In the genomic region with DNA sequence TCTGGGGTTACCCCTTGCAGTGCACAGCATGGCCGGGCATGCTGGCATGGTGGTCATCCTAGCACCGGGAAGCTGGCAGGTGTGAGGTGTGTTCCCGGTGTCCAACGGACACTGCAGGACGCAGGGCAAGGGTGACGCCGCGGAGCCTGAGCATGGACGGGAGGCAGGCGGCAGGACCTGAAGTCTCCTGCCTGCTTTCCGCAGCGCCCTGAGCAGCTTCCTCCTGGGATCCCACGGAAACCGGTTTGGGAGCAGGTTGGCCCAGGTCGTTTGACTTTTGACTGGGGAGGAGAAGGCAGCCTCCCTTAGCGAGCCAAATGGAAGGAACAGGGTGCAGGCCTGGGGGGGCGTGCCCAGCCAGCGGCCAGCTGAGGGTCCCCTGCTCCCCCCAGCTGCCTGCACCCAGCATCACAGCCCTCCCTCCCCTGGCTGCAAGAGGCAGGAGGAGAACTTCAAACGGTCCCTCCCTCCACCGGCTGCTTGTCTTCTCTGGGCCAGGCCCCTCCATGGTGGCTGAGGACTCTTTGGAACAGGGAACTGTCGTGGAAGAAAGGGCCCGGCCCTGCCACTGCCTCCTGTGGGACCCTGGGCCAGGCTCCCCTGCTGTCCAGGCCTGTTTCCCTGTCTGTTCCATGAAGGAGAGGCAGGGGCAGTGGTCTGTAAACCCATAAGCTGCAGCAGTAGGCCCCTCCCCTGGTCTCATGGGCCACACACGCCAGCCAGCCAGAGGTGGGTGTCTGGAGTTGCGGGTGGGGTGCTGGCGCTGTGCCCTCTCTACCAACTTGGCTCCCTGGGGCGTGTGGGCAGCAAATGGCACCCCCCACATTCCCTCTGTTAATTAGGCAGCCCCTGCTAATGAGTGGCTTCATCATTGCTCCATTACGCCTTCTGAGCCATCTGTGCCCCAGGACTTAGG, we compare ENCODE assay signal across 12 cellular contexts. TPM values are rescaled to one million over a fixed set of nuclear protein-coding genes. Genes with fewer than 3 reads are reported as not detected.
A peak's percentile ranks its signal among the peaks of the same experiment; 100 is the strongest.
DNase-seq lines count a peak whose midpoint lies in the region; ATAC-seq, FAIRE-seq and TF ChIP-seq lines count a peak whose summit lies in the region.
"Had no signal": no experiment of that assay in that cellular context is flagged by ENCODE, and none has a peak within 500 bp of the region (broad histone marks: within the 10 kb centered on the region; RNA-seq: fewer than 3 reads in every experiment).

No MANE protein-coding gene starts in this region.

- H2BK5ac ChIP-seq in IMR-90 (ENCODE audit: low read depth, low read length, poor library complexity, severe bottlenecking): no peak overlapping the region

- H3K14ac ChIP-seq in IMR-90 (replicated peaks; ENCODE audit: low read depth, low read length): no peak overlapping the region

- H3K56ac ChIP-seq in IMR-90 (ENCODE audit: extremely low read depth, insufficient read depth, low read length): no peak overlapping the region

- POLR2A ChIA-PET in IMR-90 (lab: Charles Lee; ENCODE audit: unreplicated experiment): no interaction called here

- no peak overlapping the region for H3K4me3 Mint-ChIP-seq in endodermal cell
- H3K4me3 Mint-ChIP-seq: activated B cell treated with CpG ODN at 0.5 μM for 24 hours had no signal

- H3K36me3 ChIP-seq in BLaER1: no peaks in the 10 kb centered on the region
- no peaks in the 10 kb centered on the region for H3K36me3 ChIP-seq in IMR-90 (ENCODE audit: control insufficient read depth, insufficient read depth, low read length)
- H3K36me3 ChIP-seq in endodermal cell (ENCODE audit: control insufficient read depth, insufficient read depth, low read length): no peaks in the 10 kb centered on the region
- no peaks in the 10 kb centered on the region for H3K36me3 ChIP-seq in pancreas

- no peak overlapping the region for H2BK15ac ChIP-seq in IMR-90 (ENCODE audit: low read depth, low read length)

- H3K4me3 ChIP-seq in BLaER1 (no peak overlapping the region), IMR-90 (ENCODE audit: insufficient read depth, low read depth, low read length) (no peak overlapping the region), endodermal cell (ENCODE audit: low read length) (no peak overlapping the region), pancreas (peak overlapping the region; percentile 35 to 66 (median 50))

- no peak for DNase-seq in IMR-90
- peak; percentile 73 for DNase-seq in endodermal cell
- DNase-seq in pancreas: peak in 5 of 6 donors; percentile 60 to 84 (median 70)
- DNase-seq in amniotic stem cell (lab: John Stamatoyannopoulos, UW): no peak
- no peak for DNase-seq in iPS-NIHi7 (ENCODE audit: extremely low spot score)
- DNase-seq: activated B cell treated with CpG ODN at 0.5 μM for 24 hours had no signal

- no peak overlapping the region for H3K23ac ChIP-seq in IMR-90 (ENCODE audit: low read depth, low read length)

- peaks cover 3% of the 10 kb centered on the region for H3K27me3 Mint-ChIP-seq in endodermal cell (ENCODE audit: insufficient read depth)

- H2AFZ ChIP-seq in IMR-90 (replicated peaks; ENCODE audit: low read length, poor library complexity): peak overlapping the region; percentile 45

- dilution Hi-C loops in IMR-90 (cut with HindIII; ENCODE audit: low sequenced_read_pairs, unreplicated experiment): no loop called here

- CTCF ChIA-PET in IMR-90 (lab: Yijun Ruan, JAX): interaction anchor here (0.6 kb wide), 1 partner anchor 9 kb away, joined by 4 read pairs; no protein-coding TSS in a partner anchor

- H4K5ac ChIP-seq in IMR-90 (ENCODE audit: low read depth, low read length): no peak overlapping the region

- H3K4ac ChIP-seq in IMR-90 (ENCODE audit: low read depth, low read length): no peak overlapping the region

- no peaks in the 10 kb centered on the region for H3K36me3 Mint-ChIP-seq in endodermal cell (ENCODE audit: low read depth)

- H4K8ac ChIP-seq in IMR-90 (ENCODE audit: low read depth in 2 of 2, low read length in 2 of 2): no peak overlapping the region

- no peaks in the 10 kb centered on the region for H3K27me3 ChIP-seq in BLaER1
- no peaks in the 10 kb centered on the region for H3K27me3 ChIP-seq in IMR-90 (ENCODE audit: control insufficient read depth, insufficient read depth, low read length)
- no peaks in the 10 kb centered on the region for H3K27me3 ChIP-seq in endodermal cell (ENCODE audit: control insufficient read depth, insufficient read depth, low read length, poor library complexity, severe bottlenecking)
- H3K27me3 ChIP-seq in pancreas: no peaks in the 10 kb centered on the region

- H4K91ac ChIP-seq in IMR-90 (ENCODE audit: insufficient read depth, low read depth, low read length): no peak overlapping the region

- no peak overlapping the region for H3K18ac ChIP-seq in IMR-90 (ENCODE audit: low read depth, low read length)

- in situ Hi-C loops in IMR-90 (cut with MboI; ENCODE audit: low sequenced_read_pairs): no loop called here

- TF ChIP-seq POLR2A in IMR-90 (IDR thresholded peaks at IDR 0.05; ENCODE audit: low read depth, low read length): no peak

- no peak for FAIRE-seq in pancreas (lab: Jason Lieb, UNC)
- FAIRE-seq: D721Med had no signal

- peaks cover 3% of the 10 kb centered on the region for H3K4me1 Mint-ChIP-seq in endodermal cell
- H3K4me1 Mint-ChIP-seq: activated B cell treated with CpG ODN at 0.5 μM for 24 hours had no signal

- H3K9ac ChIP-seq in BLaER1: peak overlapping the region; percentile 50; the same call in 1 of the 2 replicates
- H3K9ac ChIP-seq in IMR-90 (ENCODE audit: low read depth, low read length): no peak overlapping the region
- H3K9ac ChIP-seq in endodermal cell (ENCODE audit: extremely low read depth, low read length, poor library complexity, severe bottlenecking): no peak overlapping the region

- H3K9me1 ChIP-seq in IMR-90 (ENCODE audit: insufficient read depth, low read length): 0 out of 2 replicates have a peak, but pooled peaks cover 4% of the 10 kb centered on the region

- H3K4me1 ChIP-seq in BLaER1: peaks cover 84% of the 10 kb centered on the region
- H3K4me1 ChIP-seq in IMR-90 (ENCODE audit: control insufficient read depth, insufficient read depth, low read length): peaks cover 19% of the 10 kb centered on the region
- H3K4me1 ChIP-seq in endodermal cell (ENCODE audit: control insufficient read depth, insufficient read depth, low read length): no peaks in the 10 kb centered on the region
- peaks cover 31 to 44% (median 32%) of the 10 kb centered on the region in 3 donors for H3K4me1 ChIP-seq in pancreas

- no peak overlapping the region for H2AK9ac ChIP-seq in IMR-90 (replicated peaks; ENCODE audit: low read depth, low read length, poor library complexity)

- no peaks in the 10 kb centered on the region for H3K9me3 Mint-ChIP-seq in endodermal cell
- H3K9me3 Mint-ChIP-seq: activated B cell treated with CpG ODN at 0.5 μM for 24 hours had no signal

- no peak overlapping the region for H2BK20ac ChIP-seq in IMR-90 (ENCODE audit: low read depth, low read length)

- TF ChIP-seq CTCF in IMR-90 (conservative IDR thresholded peaks at IDR 0.05; ENCODE audit: low read depth, low read length): no peak
- TF ChIP-seq CTCF in endodermal cell (conservative IDR thresholded peaks at IDR 0.05): no peak
- TF ChIP-seq CTCF in pancreas (IDR thresholded peaks at IDR 0.05): no peak

- peak overlapping the region; percentile 76 for H3K4me2 ChIP-seq in BLaER1
- H3K4me2 ChIP-seq in IMR-90 (ENCODE audit: low read depth, low read length): no peak overlapping the region

- no peak overlapping the region for H2AK5ac ChIP-seq in IMR-90 (ENCODE audit: low read depth, low read length)

- H3K9me3 ChIP-seq in BLaER1 (no peaks in the 10 kb centered on the region), IMR-90 (ENCODE audit: control insufficient read depth, insufficient read depth, low read length) (no peaks in the 10 kb centered on the region), endodermal cell (ENCODE audit: control insufficient read depth, low read length) (no peaks in the 10 kb centered on the region), pancreas (no peaks in the 10 kb centered on the region)

- H4K20me1 ChIP-seq in BLaER1: no peaks in the 10 kb centered on the region
- no peaks in the 10 kb centered on the region for H4K20me1 ChIP-seq in IMR-90 (ENCODE audit: insufficient read depth, low read length)

- no peak overlapping the region for H2BK120ac ChIP-seq in IMR-90 (ENCODE audit: low read depth, low read length)

- H3K27ac Mint-ChIP-seq in endodermal cell: no peak overlapping the region
- H3K27ac Mint-ChIP-seq: activated B cell treated with CpG ODN at 0.5 μM for 24 hours had no signal

- H3K27ac ChIP-seq in BLaER1 (peak overlapping the region; percentile 68), IMR-90 (ENCODE audit: insufficient read depth, low read length) (no peak overlapping the region), endodermal cell (ENCODE audit: low read depth, low read length) (peak overlapping the region; percentile 16), pancreas (peak overlapping the region; percentile 64 to 95 (median 82))

- no TSS peak for BruUV-seq in IMR-90 (replicated peaks; lab: Mats Ljungman, UMichigan)

- H3K79me1 ChIP-seq in IMR-90 (ENCODE audit: low read depth in 1 of 2, low read length in 2 of 2): no peaks in the 10 kb centered on the region

- TF ChIP-seq RAD21 in IMR-90 (IDR thresholded peaks at IDR 0.05; ENCODE audit: low read length): no peak

- ATAC-seq in IMR-90 (ENCODE audit: low read depth) (no peak), pancreas (peak; percentile 25 to 49 (median 32)), GM18861 (IDR thresholded peaks at IDR 0.05; ENCODE audit: unreplicated experiment) (no peak), HG02678 (IDR thresholded peaks at IDR 0.05; ENCODE audit: unreplicated experiment) (no peak)

- intact Hi-C loops in IMR-90 (cut with micrococcal nuclease): no loop called here
- intact Hi-C loops in pancreas (cut with DNase I): no loop called here

- WGBS in IMR-90 (ENCODE audit: extremely low coverage in 2 of 2, insufficient read length in 1 of 2), 2 experiments: 76% methylated on average over 17 of the region's 27 CpGs; no CpG with 5 or more reads in 1 of the 2 experiments
- WGBS in endodermal cell (ENCODE audit: insufficient coverage in 1 of 2, insufficient read length in 1 of 2), 2 experiments: 88 to 92% methylated on average over 15 to 27 of the region's 27 CpGs
- WGBS in pancreas, 2 donors: 13 to 21% methylated on average over 25 to 27 of the region's 27 CpGs

RNA-seq across cellular contexts. Expression of a gene that starts 7.9 kb away (rescaled TPM):
- total RNA-seq in IMR-90 (2012; rRNA removed): 0.83 and 0.90 TPM in 2 replicates
- 7.0 and 8.4 TPM in 2 replicates for polyA plus RNA-seq in IMR-90 (2012; rRNA removed)
- 7.1 and 9.4 TPM in 2 replicates for polyA plus RNA-seq in IMR-90 (2012; cell fraction: cytosol; rRNA removed)
- 7.6 and 14.1 TPM in 2 replicates for polyA plus RNA-seq in IMR-90 (2012; cell fraction: nucleus; rRNA removed; ENCODE audit: low replicate concordance)
- total RNA-seq in endodermal cell: under 1 TPM; 0.64 TPM
- 122 TPM for polyA plus RNA-seq in endodermal cell (2013, experiment 1 of 2)
- polyA plus RNA-seq in endodermal cell (2013, experiment 2 of 2): 97.9 TPM
- 100 to 1,000 TPM in 1 of 6 donors, 10 to 100 TPM in 5; 51.3 to 102 (median 94.0) TPM for total RNA-seq in pancreas
- 10 to 100 TPM; 36.4 to 47.6 TPM for polyA plus RNA-seq in pancreas

RNA-seq across cellular contexts. Expression of a gene that starts 47.5 kb away (rescaled TPM):
- total RNA-seq in IMR-90 (2012; rRNA removed): not detected in 2 replicates
- not detected in 2 replicates for polyA plus RNA-seq in IMR-90 (2012; rRNA removed)
- polyA plus RNA-seq in IMR-90 (2012; cell fraction: cytosol; rRNA removed): not detected in 2 replicates
- not detected in 2 replicates for polyA plus RNA-seq in IMR-90 (2012; cell fraction: nucleus; rRNA removed; ENCODE audit: low replicate concordance)
- total RNA-seq in endodermal cell: not detected
- 0.39 TPM for polyA plus RNA-seq in endodermal cell (2013, experiment 1 of 2)
- 0.21 TPM for polyA plus RNA-seq in endodermal cell (2013, experiment 2 of 2)
- total RNA-seq in pancreas: under 1 TPM; 0.14 to 0.73 (median 0.34) TPM
- under 1 TPM; 0.80 to 0.84 TPM for polyA plus RNA-seq in pancreas
- total RNA-seq: activated B cell treated with CpG ODN at 0.5 μM for 24 hours, M059J, osteocyte had no signal

Comparison
In these comparisons a context has a peak if more than half of its experiments do, and no peak if none do; other contexts are left out.
1. H3K4me3 ChIP-seq: peak in pancreas (4 of 4); none in BLaER1 (single experiment), IMR-90 (single experiment) and endodermal cell (single experiment).
2. ATAC-seq: peak in pancreas (4 of 4); none in IMR-90 (single experiment), GM18861 (single experiment) and HG02678 (single experiment).
3. DNase-seq: peak in endodermal cell (single experiment) and pancreas (5 of 6); none in IMR-90 (single experiment), amniotic stem cell (single experiment) and iPS-NIHi7 (single experiment).
4. RNA of a gene that starts 7.9 kb away (total RNA-seq): 51.3 to 102 TPM in pancreas; 0.83 to 0.90 TPM in IMR-90 and 0.64 TPM in endodermal cell; every median in the first group is over 10 times any median in the second.